ENCODE assay signal across 8 cellular contexts in genomic region chr17:76246080-76247066, GRCh38. TPM values are rescaled to one million over a fixed set of nuclear protein-coding genes. Genes with fewer than 3 reads are reported as not detected.
DNase-seq lines count a peak whose midpoint lies in the region; ATAC-seq and TF ChIP-seq lines count a peak whose summit lies in the region.

No MANE protein-coding gene starts in this region.

- no peak for DNase-seq in Right ventricle myocardium superior
- DNase-seq in heart left ventricle = no peak
- DNase-seq in SJCRH30 = peak; percentile 45 to 71
- peak; percentile 78 for DNase-seq in fibroblast of mammary gland (ENCODE audit: low read depth)
- peak; percentile 74 for DNase-seq in transverse colon
- no peak for DNase-seq in putamen (ENCODE audit: low spot score)
- no peak for DNase-seq in NCI-H1694 treated with DMSO at 0.1 percent for 48 hours (lab: John Stamatoyannopoulos, UW)

- TF ChIP-seq CTCF in heart left ventricle (IDR thresholded peaks at IDR 0.05) (no peak), fibroblast of mammary gland (conservative IDR thresholded peaks at IDR 0.05; ENCODE audit: control insufficient read depth, insufficient read depth, low read depth, low read length) (no peak), transverse colon (IDR thresholded peaks at IDR 0.05) (no peak)

- 78 to 81% (median 80%) methylated on average over 7 of the region's 7 CpGs for WGBS in heart left ventricle, 4 donors
- 27 to 57% methylated on average over 2 to 7 of the region's 7 CpGs for WGBS in transverse colon (ENCODE audit: low coverage in 1 of 2), 2 donors

- peak; percentile 15 for ATAC-seq in Right ventricle myocardium superior (ENCODE audit: poor library complexity)
- no peak for ATAC-seq in heart left ventricle
- peak; percentile 88 for ATAC-seq in HG03045 (IDR thresholded peaks at IDR 0.05; ENCODE audit: unreplicated experiment)

- intact Hi-C loops in Right ventricle myocardium superior (cut with DNase I) = no loop called here
- intact Hi-C loops in heart left ventricle (cut with DNase I) = no loop called here
- intact Hi-C loops in transverse colon (cut with DNase I; ENCODE audit: low total_unique reads) = no loop called here

- no peaks in the 10 kb centered on the region for H3K36me3 ChIP-seq in heart left ventricle
- H3K36me3 ChIP-seq in SJCRH30 = no peaks in the 10 kb centered on the region
- H3K36me3 ChIP-seq in transverse colon = no peaks in the 10 kb centered on the region

- H3K4me3 ChIP-seq in heart left ventricle = no peak overlapping the region
- H3K4me3 ChIP-seq in SJCRH30 = no peak overlapping the region
- H3K4me3 ChIP-seq in fibroblast of mammary gland (ENCODE audit: control insufficient read depth, low read depth, low read length) = no peak overlapping the region
- H3K4me3 ChIP-seq in transverse colon = no peak overlapping the region

- in situ Hi-C loops in transverse colon (cut with MboI; ENCODE audit: low pct_ligation_motif_present in 1 of 4, low pct_unique_long_range_greater_than_20kb in 1 of 4, low sequenced_read_pairs in 3 of 4) = no loop called here

- H3K9me3 ChIP-seq in heart left ventricle = no peaks in the 10 kb centered on the region
- H3K9me3 ChIP-seq in SJCRH30 (replicated peaks) = no peaks in the 10 kb centered on the region
- no peaks in the 10 kb centered on the region for H3K9me3 ChIP-seq in transverse colon

- H3K27me3 ChIP-seq in heart left ventricle (peaks cover 0 to 22% (median 0%) of the 10 kb centered on the region in 9 donors), SJCRH30 (peaks cover 2% of the 10 kb centered on the region; the same call in 1 of the 2 replicates), transverse colon (peaks cover 10% of the 10 kb centered on the region)

- H3K4me1 ChIP-seq in heart left ventricle (peaks cover 0 to 37% (median under 1%) of the 10 kb centered on the region in 12 donors), SJCRH30 (peaks cover 22% of the 10 kb centered on the region), transverse colon (peaks cover 13 to 28% (median 20%) of the 10 kb centered on the region in 4 donors)

- TF ChIP-seq POLR2A in heart left ventricle (IDR thresholded peaks at IDR 0.05) (no peak), transverse colon (IDR thresholded peaks at IDR 0.05) (peak; percentile 48)

- H3K27ac ChIP-seq in heart left ventricle (peak overlapping the region in 1 of 12 donors; percentile 53), SJCRH30 (no peak overlapping the region), transverse colon (peak overlapping the region; percentile 52 to 66 (median 62))

- TF ChIP-seq EP300 in transverse colon (IDR thresholded peaks at IDR 0.05; ENCODE audit: low read depth) = no peak

RNA-seq across cellular contexts. Expression of gene RNF157, which starts 6.1 kb away (rescaled TPM):
- total RNA-seq in Right ventricle myocardium superior (18.5 TPM), heart left ventricle (1 to 10 TPM; 3.9 to 7.4 (median 5.2) TPM), transverse colon (100 to 1,000 TPM in 1 of 4 donors, 10 to 100 TPM in 3; 32.5 to 164 (median 54.8) TPM)
- polyA plus RNA-seq in heart left ventricle = 1 to 10 TPM; 3.6 to 5.5 TPM
- total RNA-seq in SJCRH30 (2014; rRNA removed; shearing (Covaris generic)) = 3.3 and 3.5 TPM in 2 replicates

RNA-seq across cellular contexts. Expression of gene UBALD2, which starts 18.8 kb away (rescaled TPM):
- total RNA-seq in Right ventricle myocardium superior = 28.1 TPM
- 10 to 100 TPM in 8 of 9 donors, 1 to 10 TPM in 1; 8.5 to 49.8 (median 24.5) TPM for total RNA-seq in heart left ventricle
- 10 to 100 TPM; 12.5 to 18.5 TPM for polyA plus RNA-seq in heart left ventricle
- 40.7 and 41.9 TPM in 2 replicates for total RNA-seq in SJCRH30 (2014; rRNA removed; shearing (Covaris generic))
- total RNA-seq in transverse colon = 10 to 100 TPM; 25.5 to 51.2 (median 34.5) TPM

Comparison
In these comparisons a context has a peak if more than half of its experiments do, and no peak if none do; other contexts are left out.
1. ATAC-seq: peak in Right ventricle myocardium superior (single experiment) and HG03045 (single experiment); none in heart left ventricle (0 of 4).
2. DNase-seq: peak in SJCRH30 (2 of 2), fibroblast of mammary gland (single experiment) and transverse colon (single experiment); none in Right ventricle myocardium superior (single experiment), heart left ventricle (0 of 5), putamen (single experiment) and NCI-H1694 treated with DMSO at 0.1 percent for 48 hours (single experiment).